8 cellular contexts compared by ENCODE assay signal in the genomic region with DNA sequence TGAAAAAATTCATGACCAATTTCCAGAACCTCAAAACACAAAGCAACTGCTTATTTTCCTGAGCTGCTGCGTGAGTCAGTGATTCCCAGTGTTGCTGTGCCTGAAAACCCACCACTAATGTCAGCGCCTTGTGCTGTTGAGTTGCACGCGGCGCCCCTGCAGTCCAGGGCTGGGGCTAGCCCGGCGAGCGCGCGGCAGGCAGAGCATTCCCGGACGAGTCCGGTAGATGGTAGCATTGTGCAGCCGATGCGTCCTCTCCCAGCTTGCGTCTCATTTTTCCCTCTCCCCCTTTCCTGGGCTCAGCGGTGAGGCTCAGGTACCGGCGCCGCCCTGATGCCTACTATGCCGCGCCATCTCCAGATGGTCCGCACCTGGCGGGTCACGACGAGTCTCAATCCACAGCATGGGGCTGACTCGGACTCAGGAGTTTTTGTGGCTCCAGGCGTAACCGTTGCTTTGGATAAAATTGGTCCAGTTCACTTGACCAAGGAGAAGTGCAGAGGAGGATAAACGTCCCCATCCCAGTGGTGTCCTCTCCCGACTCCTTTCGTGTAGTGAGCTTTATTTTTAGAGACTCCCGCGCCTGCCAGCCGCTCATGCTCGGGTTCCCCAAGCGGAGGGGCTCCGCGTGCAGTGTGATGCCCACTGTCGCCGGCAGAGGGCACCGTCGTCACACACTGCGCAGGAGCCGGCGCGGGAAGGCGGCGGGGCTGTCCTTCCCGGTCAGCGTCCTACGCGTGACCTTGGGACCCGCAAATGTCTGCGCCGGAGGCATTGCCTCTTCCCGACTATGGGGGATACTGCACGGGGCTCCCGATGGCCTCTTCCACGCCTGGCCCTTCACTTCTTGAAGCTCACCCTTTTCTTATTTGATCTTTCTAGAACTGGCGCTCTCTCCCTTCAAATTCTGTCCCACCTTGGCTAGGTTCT. TPM values are rescaled to one million over a fixed set of nuclear protein-coding genes. Genes with fewer than 3 reads are reported as not detected.
A peak's percentile ranks its signal among the peaks of the same experiment; 100 is the strongest.
DNase-seq lines count a peak whose midpoint lies in the region; FAIRE-seq and TF ChIP-seq lines count a peak whose summit lies in the region.

No MANE protein-coding gene starts in this region.

- 3% methylated on average over 48 to 51 of the region's 61 CpGs for WGBS in mesodermal cell (ENCODE audit: insufficient coverage in 2 of 2), 2 experiments

- no peak overlapping the region for H3K27ac ChIP-seq in mesodermal cell (ENCODE audit: low read depth, low read length, severe bottlenecking)

- TF ChIP-seq CTCF in GM20000 (IDR thresholded peaks at IDR 0.05; ENCODE audit: extremely low read depth, missing control alignments): peak; percentile 92

- H3K4me1 ChIP-seq in mesodermal cell (ENCODE audit: control insufficient read depth, insufficient read depth, low read length, poor library complexity, severe bottlenecking): no peaks in the 10 kb centered on the region

- H3K36me3 ChIP-seq in mesodermal cell (ENCODE audit: control insufficient read depth, insufficient read depth, low read length): no peaks in the 10 kb centered on the region

- no peaks in the 10 kb centered on the region for H3K9me3 ChIP-seq in mesodermal cell (ENCODE audit: control insufficient read depth, low read length)

- FAIRE-seq in endometrium (lab: Jason Lieb, UNC): peak; percentile 83

- peak overlapping the region; percentile 50 for H3K4me3 ChIP-seq in mesodermal cell (ENCODE audit: extremely low read depth, insufficient read depth, low read length, poor library complexity, severe bottlenecking)

- DNase-seq in COLO668 (lab: John Stamatoyannopoulos, UW; ENCODE audit: unreplicated experiment) (peak; percentile 71), GM20000 (ENCODE audit: low spot score) (peak; percentile 81), HS-27A (ENCODE audit: low read depth) (peak; percentile 66), NOMO-1 (lab: John Stamatoyannopoulos, UW; ENCODE audit: unreplicated experiment in 2 of 2) (peak; percentile 70 to 71)
- peak; percentile 32 for DNase-seq in activated CD8-positive, alpha-beta memory T cell treated with anti-CD3 and anti-CD28 coated beads, Interleukin-2, amount 50 U/mL, for 24 hours (ENCODE audit: extremely low read depth)
- peak; percentile 45 for DNase-seq in stimulated activated CD8-positive, alpha-beta memory T cell treated with anti-CD3 and anti-CD28 coated beads, Interleukin-15, amount 100 ng/mL, for 1 hour (ENCODE audit: low read depth)

RNA-seq across cellular contexts. Expression of a gene that starts 53.6 kb away (rescaled TPM):
- 343 TPM for polyA plus RNA-seq in mesodermal cell (2013, experiment 1 of 2)
- polyA plus RNA-seq in mesodermal cell (2013, experiment 2 of 2): 351 TPM
